In the genomic region with DNA sequence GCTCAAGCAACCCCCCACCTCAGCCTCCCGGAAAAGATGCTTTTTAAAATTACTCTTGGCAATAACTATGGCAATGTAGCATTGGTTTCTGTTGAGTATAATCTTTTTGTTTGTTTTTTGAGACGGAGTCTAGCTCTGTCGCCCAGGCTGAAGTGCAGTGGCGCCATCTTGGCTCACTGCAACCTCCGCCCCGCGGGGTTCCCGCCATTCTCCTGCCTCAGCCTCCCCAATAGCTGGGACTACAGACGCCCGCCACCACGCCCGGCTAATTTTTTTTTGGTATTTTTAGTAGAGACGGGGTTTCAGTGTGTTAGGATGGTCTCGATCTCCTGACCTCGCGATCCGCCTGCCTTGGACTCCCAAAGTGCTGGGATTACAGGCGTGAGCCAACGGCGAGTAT, we compare ENCODE assay signal across 8 cellular contexts. TPM values are rescaled to one million over a fixed set of nuclear protein-coding genes. Genes with fewer than 3 reads are reported as not detected.
DNase-seq lines count a peak whose midpoint lies in the region; ATAC-seq and TF ChIP-seq lines count a peak whose summit lies in the region.
"Not testable (repeated sequence)": the region's sequence is repeated elsewhere in the genome, so short reads cannot be mapped to it uniquely, and the experiment has no call there.

No MANE protein-coding gene starts in this region.

- peaks cover 47% of the 10 kb centered on the region for H3K4me1 Mint-ChIP-seq in activated CD8-positive, alpha-beta T cell treated with anti-CD3 and anti-CD28 coated beads, Interleukin-2, amount 10 ng/mL, durations not matched to agents 7 days and 5 days (ENCODE audit: low read depth)
- H3K4me1 Mint-ChIP-seq in naive thymus-derived CD4-positive, alpha-beta T cell, result peaks cover 35 to 69% (median 60%) of the 10 kb centered on the region in 7 donors
- peaks cover 40% of the 10 kb centered on the region for H3K4me1 Mint-ChIP-seq in stimulated activated memory B cell treated with anti-CD40 and anti-IgM and Interleukin-4, amounts not matched to agents 10 μg/mL and 1 μg/mL and 100 μg/mL, for 72 hours

- H3K4me3 ChIP-seq in BE2C (ENCODE audit: low read depth, low read length), result peak overlapping the region; percentile 83
- peak overlapping the region; percentile 74 for H3K4me3 ChIP-seq in choroid plexus epithelial cell (ENCODE audit: low read depth, low read length)
- H3K4me3 ChIP-seq in right cardiac atrium (ENCODE audit: low read length), result peak overlapping the region; percentile 98
- H3K4me3 ChIP-seq in naive thymus-derived CD4-positive, alpha-beta T cell (ENCODE audit: low read length), result peak overlapping the region; percentile 85

- H3K36me3 Mint-ChIP-seq in activated CD8-positive, alpha-beta T cell treated with anti-CD3 and anti-CD28 coated beads, Interleukin-2, amount 10 ng/mL, durations not matched to agents 7 days and 5 days (ENCODE audit: low read depth), result peaks cover 36% of the 10 kb centered on the region
- peaks cover 6 to 31% (median 20%) of the 10 kb centered on the region in 5 donors for H3K36me3 Mint-ChIP-seq in naive thymus-derived CD4-positive, alpha-beta T cell
- peaks cover 28% of the 10 kb centered on the region for H3K36me3 Mint-ChIP-seq in stimulated activated memory B cell treated with anti-CD40 and anti-IgM and Interleukin-4, amounts not matched to agents 10 μg/mL and 1 μg/mL and 100 μg/mL, for 72 hours

- H3K4me1 ChIP-seq in BE2C; right cardiac atrium (ENCODE audit: control insufficient read depth, insufficient read depth, low read length): not testable (repeated sequence)
- peaks cover 10 to 17% of the 10 kb centered on the region in 2 donors for H3K4me1 ChIP-seq in naive thymus-derived CD4-positive, alpha-beta T cell (ENCODE audit: control insufficient read depth in 2 of 2, insufficient read depth in 2 of 2, low read length in 2 of 2)

- CTCF ChIA-PET in activated CD8-positive, alpha-beta T cell treated with anti-CD3 and anti-CD28 coated beads, Interleukin-2, amount 10 ng/mL, durations not matched to agents 7 days and 5 days (lab: Charles Lee), result interaction anchor here (1.0 to 8.0 kb wide), 7 partner anchors 14 to 239 kb away, joined by 3 to 68 read pairs (median 12); partner anchors contain the start of gene NUDT9
- CTCF ChIA-PET in naive thymus-derived CD4-positive, alpha-beta T cell (lab: Charles Lee), result interaction anchor here (0.8 to 4.9 kb wide), 4 partner anchors 8 to 75 kb away, joined by 4 to 34 read pairs (median 9); no protein-coding TSS in a partner anchor

- TF ChIP-seq CTCF in BE2C (IDR thresholded peaks at IDR 0.05; ENCODE audit: low read depth, low read length); choroid plexus epithelial cell (conservative IDR thresholded peaks at IDR 0.05; ENCODE audit: low read depth, low read length): not testable (repeated sequence)

- POLR2A ChIA-PET in activated CD8-positive, alpha-beta T cell treated with anti-CD3 and anti-CD28 coated beads, Interleukin-2, amount 10 ng/mL, durations not matched to agents 7 days and 5 days (lab: Charles Lee), result interaction anchor here (1.3 to 2.6 kb wide), 4 partner anchors 10 to 32 kb away, joined by 5 to 26 read pairs (median 10); partner anchors contain the start of gene NUDT9
- POLR2A ChIA-PET in naive thymus-derived CD4-positive, alpha-beta T cell (lab: Charles Lee), result interaction anchor here (0.6 to 3.3 kb wide), 9 partner anchors 12 to 894 kb away, joined by 3 to 53 read pairs (median 5); partner anchors contain the start of genes NUDT9 and PPM1K

- peaks cover 16% of the 10 kb centered on the region for H3K9me3 Mint-ChIP-seq in activated CD8-positive, alpha-beta T cell treated with anti-CD3 and anti-CD28 coated beads, Interleukin-2, amount 10 ng/mL, durations not matched to agents 7 days and 5 days (ENCODE audit: insufficient read depth)
- H3K9me3 Mint-ChIP-seq in naive thymus-derived CD4-positive, alpha-beta T cell; stimulated activated memory B cell treated with anti-CD40 and anti-IgM and Interleukin-4, amounts not matched to agents 10 μg/mL and 1 μg/mL and 100 μg/mL, for 72 hours: not testable (repeated sequence)

- not testable (repeated sequence) for ATAC-seq in activated CD8-positive, alpha-beta T cell treated with anti-CD3 and anti-CD28 coated beads, Interleukin-2, amount 10 ng/mL, durations not matched to agents 7 days and 5 days; right cardiac atrium; naive thymus-derived CD4-positive, alpha-beta T cell; stimulated activated memory B cell treated with anti-CD40 and anti-IgM and Interleukin-4, amounts not matched to agents 10 μg/mL and 1 μg/mL and 100 μg/mL, for 72 hours

- not testable (repeated sequence) for H3K27me3 ChIP-seq in BE2C; right cardiac atrium (ENCODE audit: control insufficient read depth, insufficient read depth); naive thymus-derived CD4-positive, alpha-beta T cell (ENCODE audit: control insufficient read depth in 2 of 2, insufficient read depth in 2 of 2, low read length in 2 of 2)

- intact Hi-C loops in right cardiac atrium (cut with DNase I), result not testable (repeated sequence)
- intact Hi-C loops in naive thymus-derived CD4-positive, alpha-beta T cell (cut with micrococcal nuclease), result loop anchor here (2.0 to 10.0 kb wide), 7 partner anchors 17 to 1205 kb away; partner anchors contain the start of genes AFF1 (in 1 of the 2), HERC3 (in 1 of the 2), HERC6 (in 1 of the 2) and KLHL8 (in 1 of the 2)

- peak overlapping the region; percentile 88 for H3K4me3 Mint-ChIP-seq in activated CD8-positive, alpha-beta T cell treated with anti-CD3 and anti-CD28 coated beads, Interleukin-2, amount 10 ng/mL, durations not matched to agents 7 days and 5 days
- peak overlapping the region; percentile 87 to 99 (median 97) for H3K4me3 Mint-ChIP-seq in naive thymus-derived CD4-positive, alpha-beta T cell
- H3K4me3 Mint-ChIP-seq in stimulated activated memory B cell treated with anti-CD40 and anti-IgM and Interleukin-4, amounts not matched to agents 10 μg/mL and 1 μg/mL and 100 μg/mL, for 72 hours, result peak overlapping the region; percentile 92

- DNase-seq in BE2C, result peak; percentile 44
- peak; percentile 18 for DNase-seq in HK-2 (ENCODE audit: unreplicated experiment)
- DNase-seq in OCI-M1 (lab: John Stamatoyannopoulos, UW), result peak; percentile 52
- DNase-seq in activated CD8-positive, alpha-beta T cell treated with anti-CD3 and anti-CD28 coated beads, Interleukin-2, amount 10 ng/mL, durations not matched to agents 7 days and 5 days; choroid plexus epithelial cell (ENCODE audit: low read depth); naive thymus-derived CD4-positive, alpha-beta T cell: not testable (repeated sequence)
- DNase-seq in right cardiac atrium, result peak in 1 of 3 donors; percentile 47

- H3K27me3 Mint-ChIP-seq in activated CD8-positive, alpha-beta T cell treated with anti-CD3 and anti-CD28 coated beads, Interleukin-2, amount 10 ng/mL, durations not matched to agents 7 days and 5 days (ENCODE audit: low read depth); stimulated activated memory B cell treated with anti-CD40 and anti-IgM and Interleukin-4, amounts not matched to agents 10 μg/mL and 1 μg/mL and 100 μg/mL, for 72 hours: not testable (repeated sequence)
- H3K27me3 Mint-ChIP-seq in naive thymus-derived CD4-positive, alpha-beta T cell, result peaks cover 0 to 14% (median 0%) of the 10 kb centered on the region in 5 donors

- not testable (repeated sequence) for H3K36me3 ChIP-seq in BE2C; naive thymus-derived CD4-positive, alpha-beta T cell (ENCODE audit: control insufficient read depth in 2 of 3, insufficient read depth in 3 of 3, low read length in 3 of 3)

- 79% methylated on average over 20 of the region's 20 CpGs for WGBS in right cardiac atrium

- not testable (repeated sequence) for H3K27ac ChIP-seq in right cardiac atrium (ENCODE audit: low read length)
- H3K27ac ChIP-seq in naive thymus-derived CD4-positive, alpha-beta T cell (ENCODE audit: low read depth, low read length), result peak overlapping the region; percentile 82

- peak overlapping the region; percentile 88 for H3K27ac Mint-ChIP-seq in activated CD8-positive, alpha-beta T cell treated with anti-CD3 and anti-CD28 coated beads, Interleukin-2, amount 10 ng/mL, durations not matched to agents 7 days and 5 days
- peak overlapping the region; percentile 75 to 96 (median 93) for H3K27ac Mint-ChIP-seq in naive thymus-derived CD4-positive, alpha-beta T cell
- H3K27ac Mint-ChIP-seq in stimulated activated memory B cell treated with anti-CD40 and anti-IgM and Interleukin-4, amounts not matched to agents 10 μg/mL and 1 μg/mL and 100 μg/mL, for 72 hours, result peak overlapping the region; percentile 91

- not testable (repeated sequence) for H3K9me3 ChIP-seq in BE2C; right cardiac atrium (ENCODE audit: control insufficient read depth, low read length); naive thymus-derived CD4-positive, alpha-beta T cell (ENCODE audit: control insufficient read depth in 2 of 3, low read length in 3 of 3)

RNA-seq across cellular contexts. Expression of gene HSD17B11, which starts 0.9 kb away (rescaled TPM):
- 29.9 TPM for polyA plus RNA-seq in BE2C (2012; ENCODE audit: insufficient read depth, insufficient read length, low read depth)
- total RNA-seq in activated CD8-positive, alpha-beta T cell treated with anti-CD3 and anti-CD28 coated beads, Interleukin-2, amount 10 ng/mL, durations not matched to agents 7 days and 5 days, result 10 to 100 TPM; 30.2 to 32.2 TPM
- 10 to 100 TPM; 16.4 to 22.5 (median 19.0) TPM for total RNA-seq in right cardiac atrium
- 30.0 TPM for polyA plus RNA-seq in right cardiac atrium
- 10 to 100 TPM; 34.3 to 74.4 (median 61.0) TPM for total RNA-seq in naive thymus-derived CD4-positive, alpha-beta T cell
- 10 to 100 TPM; 75.0 to 76.2 TPM for polyA plus RNA-seq in naive thymus-derived CD4-positive, alpha-beta T cell

RNA-seq across cellular contexts. Expression of gene NUDT9, which starts 32.3 kb away (rescaled TPM):
- polyA plus RNA-seq in BE2C (2012; ENCODE audit: insufficient read depth, insufficient read length, low read depth), result 39.2 TPM
- total RNA-seq in activated CD8-positive, alpha-beta T cell treated with anti-CD3 and anti-CD28 coated beads, Interleukin-2, amount 10 ng/mL, durations not matched to agents 7 days and 5 days, result 10 to 100 TPM; 10.9 to 11.0 TPM
- total RNA-seq in right cardiac atrium, result 10 to 100 TPM; 27.1 to 36.5 (median 30.8) TPM
- 52.8 TPM for polyA plus RNA-seq in right cardiac atrium
- total RNA-seq in naive thymus-derived CD4-positive, alpha-beta T cell, result 10 to 100 TPM in 4 of 5 experiments, 1 to 10 TPM in 1; 9.7 to 18.1 (median 10.5) TPM
- 10 to 100 TPM; 21.1 to 22.8 TPM for polyA plus RNA-seq in naive thymus-derived CD4-positive, alpha-beta T cell
